In genomic region chr20:64145458-64146300, GRCh38 we compare ENCODE assay signal across 13 cellular contexts. TPM values are rescaled to one million over a fixed set of nuclear protein-coding genes. Genes with fewer than 3 reads are reported as not detected.
A peak's percentile ranks its signal among the peaks of the same experiment; 100 is the strongest.
DNase-seq lines count a peak whose midpoint lies in the region; ATAC-seq and TF ChIP-seq lines count a peak whose summit lies in the region.
"Had no signal": no experiment of that assay in that cellular context is flagged by ENCODE, and none has a peak within 500 bp of the region (broad histone marks: within the 10 kb centered on the region; RNA-seq: fewer than 3 reads in every experiment).

No MANE protein-coding gene starts in this region.

- H3K9me3 Mint-ChIP-seq in activated T-cell treated with anti-CD3 and anti-CD28 coated beads, Interleukin-2, amount 50 U/mL, for 24 hours: peaks cover 13% of the 10 kb centered on the region

- H3K9me2 ChIP-seq in DOHH2 (replicated peaks; ENCODE audit: control insufficient read depth, low read length) (no peaks in the 10 kb centered on the region), OCI-LY7 (ENCODE audit: insufficient read depth, low read length) (no peaks in the 10 kb centered on the region), Karpas-422 (replicated peaks; ENCODE audit: insufficient read depth, low read length) (no peaks in the 10 kb centered on the region)

- H3K9ac ChIP-seq in Karpas-422 (ENCODE audit: low read length): no peak overlapping the region

- H3K79me2 ChIP-seq in DOHH2 (ENCODE audit: control insufficient read depth, low read length) (no peaks in the 10 kb centered on the region), OCI-LY7 (ENCODE audit: insufficient read depth, low read depth, low read length) (no peaks in the 10 kb centered on the region), Karpas-422 (ENCODE audit: low read length) (no peaks in the 10 kb centered on the region)

- no peak overlapping the region for H3K27ac ChIP-seq in DOHH2 (ENCODE audit: low read depth, low read length)
- no peak overlapping the region for H3K27ac ChIP-seq in OCI-LY7 (ENCODE audit: low read depth, low read length, poor library complexity, severe bottlenecking)
- no peak overlapping the region for H3K27ac ChIP-seq in right cardiac atrium (ENCODE audit: low read length)
- H3K27ac ChIP-seq in Karpas-422 (ENCODE audit: low read length): no peak overlapping the region
- H3K27ac ChIP-seq: SJSA1 had no signal

- H3K4me3 Mint-ChIP-seq in activated T-cell treated with anti-CD3 and anti-CD28 coated beads, Interleukin-2, amount 50 U/mL, for 24 hours: no peak overlapping the region

- peaks cover 3% of the 10 kb centered on the region for H3K27me3 Mint-ChIP-seq in activated T-cell treated with anti-CD3 and anti-CD28 coated beads, Interleukin-2, amount 50 U/mL, for 24 hours

- H3K36me3 Mint-ChIP-seq in activated T-cell treated with anti-CD3 and anti-CD28 coated beads, Interleukin-2, amount 50 U/mL, for 24 hours (ENCODE audit: low read depth): no peaks in the 10 kb centered on the region

- ATAC-seq in right cardiac atrium: no peak

- no peak overlapping the region for H2AFZ ChIP-seq in OCI-LY7 (ENCODE audit: low read length)
- no peak overlapping the region for H2AFZ ChIP-seq in Karpas-422 (ENCODE audit: low read length)

- POLR2A ChIA-PET in OCI-LY7 (lab: Charles Lee): interaction anchor here (0.6 kb wide), 1 partner anchor 1805 kb away, joined by 5 read pairs; no protein-coding TSS in a partner anchor

- H3K4me2 ChIP-seq in DOHH2 (ENCODE audit: low read length) (no peak overlapping the region), OCI-LY7 (ENCODE audit: low read length) (no peak overlapping the region), Karpas-422 (ENCODE audit: low read depth, low read length, poor library complexity, severe bottlenecking) (no peak overlapping the region)

- H3K4me1 ChIP-seq in DOHH2 (ENCODE audit: control insufficient read depth, low read length) (peaks cover 10% of the 10 kb centered on the region), OCI-LY7 (ENCODE audit: insufficient read depth, low read length, poor library complexity, severe bottlenecking) (no peaks in the 10 kb centered on the region), right cardiac atrium (ENCODE audit: control insufficient read depth, insufficient read depth, low read length) (no peaks in the 10 kb centered on the region), Karpas-422 (ENCODE audit: low read length) (no peaks in the 10 kb centered on the region)
- H3K4me1 ChIP-seq: SJSA1 had no signal

- CTCF ChIA-PET in OCI-LY7 (lab: Charles Lee; ENCODE audit: unreplicated experiment): no interaction called here

- H3F3A ChIP-seq in DOHH2 (ENCODE audit: control insufficient read depth, insufficient read depth): peaks cover 7% of the 10 kb centered on the region

- BruUV-seq in OCI-LY7 (replicated peaks; lab: Mats Ljungman, UMichigan): no TSS peak

- intact Hi-C loops in OCI-LY7 (cut with micrococcal nuclease; ENCODE audit: unreplicated experiment) (no loop called here), right cardiac atrium (cut with DNase I) (no loop called here)

- WGBS in right cardiac atrium: 87% methylated on average over 17 of the region's 17 CpGs

- no peaks in the 10 kb centered on the region for H3K4me1 Mint-ChIP-seq in activated T-cell treated with anti-CD3 and anti-CD28 coated beads, Interleukin-2, amount 50 U/mL, for 24 hours (ENCODE audit: low read depth)

- H3K27ac Mint-ChIP-seq in activated T-cell treated with anti-CD3 and anti-CD28 coated beads, Interleukin-2, amount 50 U/mL, for 24 hours: no peak overlapping the region

- no peaks in the 10 kb centered on the region for H3K36me3 ChIP-seq in DOHH2 (ENCODE audit: control insufficient read depth, low read length)
- no peaks in the 10 kb centered on the region for H3K36me3 ChIP-seq in OCI-LY7 (ENCODE audit: insufficient read depth, low read length)
- H3K36me3 ChIP-seq in Karpas-422 (ENCODE audit: insufficient read depth, low read length): no peaks in the 10 kb centered on the region
- H3K36me3 ChIP-seq: SJSA1 had no signal

- DNase-seq in CMK (ENCODE audit: low read depth): peak; percentile 12
- DNase-seq in OCI-LY7 (ENCODE audit: low spot score): no peak
- peak in 2 of 3 donors; percentile 25 to 26 for DNase-seq in right cardiac atrium
- DNase-seq in Karpas-422: no peak
- DNase-seq in hypothalamus (lab: John Stamatoyannopoulos, UW): no peak
- DNase-seq in activated T-cell treated with anti-CD3 and anti-CD28 coated beads, Interleukin-2, amount 50 U/mL, for 24 hours: no peak
- DNase-seq: activated CD4-positive, alpha-beta T cell treated with anti-CD3 and anti-CD28 coated beads for 4 hours; KG1; NCI-H226; nucleus accumbens had no signal

- no peaks in the 10 kb centered on the region for H4K20me1 ChIP-seq in DOHH2 (ENCODE audit: control insufficient read depth, insufficient read depth, low read depth, low read length)
- H4K20me1 ChIP-seq in OCI-LY7 (ENCODE audit: insufficient read depth, low read length): no peaks in the 10 kb centered on the region
- H4K20me1 ChIP-seq in Karpas-422 (ENCODE audit: insufficient read depth, low read depth, low read length): no peaks in the 10 kb centered on the region

- peaks cover 49% of the 10 kb centered on the region for H3K9me3 ChIP-seq in DOHH2 (ENCODE audit: control insufficient read depth, insufficient read depth, low read length)
- peaks cover 23% of the 10 kb centered on the region; the same call in 1 of the 2 replicates for H3K9me3 ChIP-seq in OCI-LY7 (ENCODE audit: low read length)
- peaks cover 2% of the 10 kb centered on the region for H3K9me3 ChIP-seq in right cardiac atrium (ENCODE audit: control insufficient read depth, low read length)
- H3K9me3 ChIP-seq in Karpas-422 (ENCODE audit: low read length): peaks cover 11% of the 10 kb centered on the region

- H3K4me3 ChIP-seq in DOHH2 (ENCODE audit: low read length): no peak overlapping the region
- no peak overlapping the region for H3K4me3 ChIP-seq in OCI-LY7 (ENCODE audit: low read depth, low read length, poor library complexity, severe bottlenecking)
- no peak overlapping the region for H3K4me3 ChIP-seq in right cardiac atrium (ENCODE audit: low read length)
- no peak overlapping the region for H3K4me3 ChIP-seq in Karpas-422 (ENCODE audit: low read length)
- H3K4me3 ChIP-seq: SJSA1 had no signal

- TF ChIP-seq CTCF in DOHH2 (IDR thresholded peaks at IDR 0.05; ENCODE audit: low read depth, low read length, poor library complexity, severe bottlenecking): peak; percentile 35
- peak; percentile 61 for TF ChIP-seq CTCF in OCI-LY7 (conservative IDR thresholded peaks at IDR 0.05; ENCODE audit: low read length)

- H3K27me3 ChIP-seq in DOHH2 (ENCODE audit: control insufficient read depth, low read length) (peaks cover 4% of the 10 kb centered on the region; the same call in 1 of the 2 replicates), right cardiac atrium (ENCODE audit: control insufficient read depth, insufficient read depth) (no peaks in the 10 kb centered on the region), Karpas-422 (ENCODE audit: low read length) (no peaks in the 10 kb centered on the region)

RNA-seq across cellular contexts. Expression of gene MYT1, which starts 18.6 kb away (rescaled TPM):
- total RNA-seq in OCI-LY7 (2014; rRNA removed; shearing (Covaris generic)): 0.31 and 0.32 TPM in 2 replicates
- 0.30 and 0.95 TPM in 2 replicates for total RNA-seq in OCI-LY7 (2022)
- 1 to 10 TPM in 3 of 4 donors, under 1 TPM in 1; 0.31 to 1.5 (median 1.3) TPM for total RNA-seq in right cardiac atrium
- polyA plus RNA-seq in right cardiac atrium: 0.57 TPM
- total RNA-seq in Karpas-422 (2014; rRNA removed; shearing (Covaris generic); ENCODE audit: low replicate concordance): 3.5 and 4.1 TPM in 2 replicates
- total RNA-seq: SJSA1 had no signal
- polyA plus RNA-seq: esophagus had no signal

RNA-seq across cellular contexts. Expression of gene NPBWR2, which starts 38.3 kb away (rescaled TPM):
- total RNA-seq in OCI-LY7 (2014; rRNA removed; shearing (Covaris generic)): not detected in 2 replicates
- total RNA-seq in OCI-LY7 (2022) (not detected in 2 replicates), right cardiac atrium (not detected)
- not detected for polyA plus RNA-seq in right cardiac atrium
- 0.22 TPM in 1 of 2 replicates, not detected in the other for total RNA-seq in Karpas-422 (2014; rRNA removed; shearing (Covaris generic); ENCODE audit: low replicate concordance)
- total RNA-seq: SJSA1 had no signal
- polyA plus RNA-seq: esophagus had no signal

Comparison
In these comparisons a context has a peak if more than half of its experiments do, and no peak if none do; other contexts are left out.
1. DNase-seq: peak in CMK (single experiment) and right cardiac atrium (2 of 3); none in OCI-LY7 (single experiment), Karpas-422 (single experiment), hypothalamus (0 of 51) and activated T-cell treated with anti-CD3 and anti-CD28 coated beads, Interleukin-2, amount 50 U/mL, for 24 hours (single experiment).